ENCODE assay signal across 23 cellular contexts in the genomic region with DNA sequence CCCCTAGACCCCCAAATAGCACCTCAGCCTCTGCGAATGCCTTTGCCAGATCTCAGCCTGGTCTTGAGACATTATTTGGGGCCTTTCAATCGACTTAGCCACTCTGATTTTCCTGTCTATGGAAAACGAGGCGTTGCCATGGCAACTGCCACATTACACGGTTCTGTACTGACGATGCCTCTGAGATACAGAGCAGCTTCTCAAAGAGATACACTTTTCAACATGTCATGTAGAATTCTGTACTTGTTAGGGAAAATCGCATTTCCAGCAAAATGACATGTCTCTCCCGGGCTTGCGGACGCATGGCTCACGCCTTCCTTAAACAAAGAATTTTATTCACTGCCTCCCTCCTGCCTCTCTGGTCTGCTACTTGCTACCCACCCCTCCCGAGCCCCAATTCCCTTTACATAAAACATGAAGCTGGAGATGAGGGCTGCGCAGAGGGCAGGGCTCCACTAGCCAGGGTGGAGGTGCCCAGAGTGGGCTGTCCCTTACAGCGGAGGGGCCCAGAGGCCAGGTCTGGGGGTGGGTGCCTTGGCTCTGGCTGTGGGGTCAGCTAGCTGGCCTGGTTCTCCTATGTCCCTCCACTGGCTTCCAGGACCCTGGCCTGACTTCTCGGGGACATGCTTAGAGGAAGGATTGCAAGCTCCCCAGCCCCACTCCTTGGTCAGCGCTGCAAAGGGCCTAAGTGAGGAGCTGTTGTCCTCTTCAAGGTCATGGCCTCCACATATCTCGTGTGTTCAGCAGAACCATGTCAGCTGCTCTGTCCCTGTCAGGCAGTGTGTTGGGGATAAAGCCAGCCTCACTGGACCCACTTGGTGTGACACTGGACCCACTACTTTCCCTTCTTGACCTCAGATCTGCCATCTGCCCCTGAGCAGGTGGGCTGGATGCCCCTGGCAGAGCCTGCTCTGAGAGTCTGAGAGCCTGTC.
DNase-seq lines count a peak whose midpoint lies in the region; ATAC-seq and TF ChIP-seq lines count a peak whose summit lies in the region.
"Had no signal": no experiment of that assay in that cellular context is flagged by ENCODE, and none has a peak within 500 bp of the region (broad histone marks: within the 10 kb centered on the region; RNA-seq: fewer than 3 reads in every experiment).

No MANE protein-coding gene starts in this region.

- no peak for TF ChIP-seq CTCF in dorsolateral prefrontal cortex (IDR thresholded peaks at IDR 0.05 in 54 of 56, conservative IDR thresholded peaks at IDR 0.05 in 2 of 56; ENCODE audit: low read depth in 1 of 56, partially characterized antibody in 56 of 56)

- intact Hi-C loops in Right ventricle myocardium inferior (cut with DNase I) (no loop called here), cardiac septum (cut with DNase I) (no loop called here), dorsolateral prefrontal cortex (cut with DNase I) (no loop called here)

- H3K4me3 ChIP-seq in dorsolateral prefrontal cortex, result no peak overlapping the region
- H3K4me3 ChIP-seq: A549, uterus had no signal

- H3K27ac ChIP-seq in dorsolateral prefrontal cortex, result peak overlapping the region in 47 of 59 donors; percentile 2 to 84 (median 58)
- peak overlapping the region; percentile 51 for H3K27ac ChIP-seq in temporal lobe (ENCODE audit: low read depth, low read length)
- H3K27ac ChIP-seq: A549, epithelial cell of prostate, uterus had no signal

- DNase-seq in Right ventricle myocardium inferior (ENCODE audit: missing footprints) (no peak), cardiac septum (ENCODE audit: low spot score) (no peak), dorsolateral prefrontal cortex (peak in 9 of 10 donors; percentile 33 to 90 (median 77)), middle frontal gyrus (ENCODE audit: extremely low spot score, low spot score) (peak; percentile 68), NCI-H345 (lab: John Stamatoyannopoulos, UW) (no peak)
- DNase-seq: activated CD4-positive, CD25-positive, alpha-beta regulatory T cell treated with anti-CD3 and anti-CD28 coated beads, Interleukin-2, amount 50 U/mL, for 72 hours; activated naive CD8-positive, alpha-beta T cell treated with anti-CD3 and anti-CD28 coated beads for 36 hours; Caco-2; kidney; mesenchymal stem cell; naive thymus-derived CD8-positive, alpha-beta T cell; NCI-H1105 treated with DMSO at 0.1 percent for 48 hours; NCI-H2081; NCI-H526; stimulated activated CD8-positive, alpha-beta memory T cell treated with anti-CD3 and anti-CD28 coated beads, Interleukin-4, amount 100 ng/mL, for 48 hours; SW 1271; uterus had no signal

- peak; percentile 36 for ATAC-seq in Right ventricle myocardium inferior
- no peak for ATAC-seq in GM21515 (IDR thresholded peaks at IDR 0.05; ENCODE audit: unreplicated experiment)
- no peak for ATAC-seq in HG03039 (IDR thresholded peaks at IDR 0.05; ENCODE audit: unreplicated experiment)
- ATAC-seq: A549; HCT116; naive thymus-derived CD8-positive, alpha-beta T cell had no signal

- H3K27me3 ChIP-seq in dorsolateral prefrontal cortex, result no peaks in the 10 kb centered on the region
- H3K27me3 ChIP-seq: uterus had no signal

Comparison
In these comparisons a context has a peak if more than half of its experiments do, and no peak if none do; other contexts are left out.
1. DNase-seq: peak in dorsolateral prefrontal cortex (9 of 10) and middle frontal gyrus (single experiment); none in Right ventricle myocardium inferior (single experiment), cardiac septum (single experiment) and NCI-H345 (single experiment).